ENCODE assay signal across 1 cellular context in the genomic region with DNA sequence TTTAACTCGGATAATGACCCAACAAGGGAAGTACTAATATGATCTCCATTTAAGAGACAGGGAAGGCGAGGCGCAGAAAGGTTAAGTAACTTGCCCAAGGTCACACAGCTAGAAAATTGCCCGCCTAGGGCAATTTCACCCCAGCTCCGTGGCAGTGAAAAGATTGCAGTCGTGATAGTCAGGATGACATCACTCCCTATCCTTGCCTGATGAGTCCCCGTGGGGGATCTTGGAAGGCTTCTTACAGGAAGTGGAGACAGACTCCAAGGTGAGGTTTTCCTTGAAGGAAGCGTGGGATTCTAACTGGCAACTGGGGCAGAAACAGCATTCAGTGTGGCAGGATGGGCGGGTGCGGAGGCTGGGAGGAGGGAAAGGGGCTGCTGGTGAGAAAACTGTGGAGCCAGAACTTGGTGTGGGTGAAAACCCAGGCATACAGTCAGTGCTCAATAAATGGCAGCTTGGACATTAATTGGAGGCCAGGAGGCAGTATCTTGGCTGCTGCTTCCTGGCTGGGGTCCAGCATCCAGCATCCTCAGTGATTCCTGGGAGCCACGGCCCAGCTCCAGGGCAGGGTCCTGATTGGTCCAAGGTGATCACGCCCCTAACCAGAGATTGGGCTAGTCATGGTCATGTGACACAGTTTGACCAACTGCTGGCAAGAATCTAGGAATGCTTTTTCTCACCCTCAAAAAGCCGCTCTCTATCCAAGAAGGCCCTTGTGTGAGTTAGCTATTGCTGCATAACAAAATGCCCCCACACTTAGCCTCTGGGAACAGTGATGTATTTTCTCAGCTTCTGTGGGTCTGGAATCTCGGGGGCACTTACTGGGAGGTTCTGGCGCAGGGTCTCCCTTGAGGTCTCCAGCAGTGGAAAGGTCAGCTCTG.
TF ChIP-seq lines count a peak whose summit lies in the region.

No MANE protein-coding gene starts in this region.

TF ChIP-seq in IMR-90, 13 proteins besides CTCF, POLR2A, EP300 and RAD21 (continued from another document):
- TF ChIP-seq RFX5 (IDR thresholded peaks at IDR 0.05; ENCODE audit: low read depth, low read length) (no peak), MXI1 (IDR thresholded peaks at IDR 0.05; ENCODE audit: borderline replicate concordance, low read depth, low read length) (no peak), MAZ (IDR thresholded peaks at IDR 0.05; ENCODE audit: borderline replicate concordance, low read depth, low read length) (no peak), RCOR1 (IDR thresholded peaks at IDR 0.05; ENCODE audit: insufficient replicate concordance, low read length) (no peak), SMC3 (IDR thresholded peaks at IDR 0.05; ENCODE audit: low read depth, low read length) (no peak), FOS (IDR thresholded peaks at IDR 0.05; ENCODE audit: low read depth, low read length) (no peak), CHD1 (IDR thresholded peaks at IDR 0.05; ENCODE audit: low read depth, low read length) (no peak), MAFK (IDR thresholded peaks at IDR 0.05; ENCODE audit: low read depth, low read length) (peak; percentile 42), NFE2L2 (IDR thresholded peaks at IDR 0.05; ENCODE audit: low read depth, low read length) (no peak), BHLHE40 (IDR thresholded peaks at IDR 0.05; ENCODE audit: low read depth, low read length) (no peak), CEBPB (IDR thresholded peaks at IDR 0.05; ENCODE audit: low read depth, low read length) (peak; percentile 68)
TF ChIP-seq in IMR-90: peak in this region for 3.
